Comparison of ENCODE assay signal across 34 cellular contexts in the genomic region with DNA sequence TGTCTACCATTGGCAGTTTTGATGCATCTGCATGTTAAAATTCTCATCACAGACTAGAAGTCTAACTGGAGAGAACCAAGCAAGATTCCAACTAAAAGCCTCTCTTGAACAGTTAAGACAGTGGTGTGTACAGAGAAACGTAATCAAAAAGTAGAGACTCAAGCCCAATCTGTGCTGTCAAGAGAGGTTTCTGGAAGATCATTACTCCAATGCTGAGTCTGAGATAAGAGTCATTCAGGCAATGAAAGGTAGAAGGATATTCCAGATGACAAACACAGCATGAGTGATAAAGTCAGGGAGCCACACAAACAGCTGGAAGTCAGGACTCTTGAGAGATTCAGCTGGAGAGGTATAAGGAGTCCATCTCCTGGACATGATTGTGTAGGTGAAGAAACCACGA. TPM values are rescaled to one million over a fixed set of nuclear protein-coding genes. Genes with fewer than 3 reads are reported as not detected.
"Had no signal": no experiment of that assay in that cellular context is flagged by ENCODE, and none has a peak within 500 bp of the region (broad histone marks: within the 10 kb centered on the region; RNA-seq: fewer than 3 reads in every experiment).

No MANE protein-coding gene starts in this region.

- H3K27me3 ChIP-seq: adrenal gland, ascending aorta, body of pancreas, brain microvascular endothelial cell, breast epithelium, cardiac muscle cell had no signal

- H3K36me3 ChIP-seq: adrenal gland, ascending aorta, brain microvascular endothelial cell, breast epithelium, cardiac muscle cell had no signal

- DNase-seq: activated effector memory CD4-positive, alpha-beta T cell treated with anti-CD3 and anti-CD28 coated beads, Interleukin-2, amount 50 U/mL, for 16 hours; activated effector memory CD4-positive, alpha-beta T cell treated with Interleukin-2 at 50 U/mL for 16 hours; activated gamma-delta T cell; activated gamma-delta T cell treated with Interleukin-2 at 50 U/mL for 16 hours; activated naive CD4-positive, alpha-beta T cell; activated naive CD4-positive, alpha-beta T cell treated with anti-CD3 and anti-CD28 coated beads for 36 hours; activated naive CD4-positive, alpha-beta T cell treated with anti-CD3 and anti-CD28 coated beads, Interleukin-2, amount 10 ng/mL, durations not matched to agents 7 days and 5 days; activated naive CD4-positive, alpha-beta T cell treated with anti-CD3 and anti-CD28 coated beads, Interleukin-2, amount 50 U/mL, for 16 hours; activated naive CD4-positive, alpha-beta T cell treated with Interleukin-2 at 50 U/mL for 16 hours; activated naive CD8-positive, alpha-beta T cell treated with anti-CD3 and anti-CD28 coated beads for 36 hours; activated naive CD8-positive, alpha-beta T cell treated with anti-CD3 and anti-CD28 coated beads, Interleukin-2, amount 10 ng/mL, durations not matched to agents 7 days and 5 days; activated naive CD8-positive, alpha-beta T cell treated with anti-CD3 and anti-CD28 coated beads, Interleukin-2, amount 50 U/mL, for 24 hours; activated T-cell treated with anti-CD3 and anti-CD28 coated beads, Interleukin-2, amount 50 U/mL, for 24 hours; activated T-cell treated with anti-CD3 and anti-CD28 coated beads, Interleukin-2, amount 50 U/mL, for 4 hours; activated T-cell treated with anti-CD3 and anti-CD28 coated beads, Interleukin-2, amount 50 U/mL, for 48 hours; activated T-cell treated with anti-CD3 and anti-CD28 coated beads, Interleukin-2, amount 50 U/mL, for 72 hours; adrenal gland; amniotic stem cell; amygdala; anterior cingulate cortex; aorta; body of pancreas; brain microvascular endothelial cell; caudate nucleus; central memory CD4-positive, alpha-beta T cell; cerebellar nuclear complex had no signal

- ATAC-seq: activated naive CD4-positive, alpha-beta T cell treated with anti-CD3 and anti-CD28 coated beads, Interleukin-2, amount 50 U/mL, for 72 hours; activated naive CD8-positive, alpha-beta T cell treated with anti-CD3 and anti-CD28 coated beads, Interleukin-2, amount 50 U/mL, for 24 hours; activated T-cell treated with anti-CD3 and anti-CD28 coated beads, Interleukin-2, amount 50 U/mL, for 4 hours; activated T-cell treated with anti-CD3 and anti-CD28 coated beads, Interleukin-2, amount 50 U/mL, for 72 hours; activated T-helper 17 cell treated with anti-CD3 and anti-CD28 coated beads, Interleukin-2, amount 50 U/mL, for 72 hours; body of pancreas had no signal

- H3K4me3 ChIP-seq: adrenal gland, ascending aorta, body of pancreas, breast epithelium, cardiac muscle cell had no signal

- H3K27ac ChIP-seq: adrenal gland, ascending aorta, body of pancreas, brain microvascular endothelial cell, breast epithelium, cardiac muscle cell had no signal

- FAIRE-seq: astrocyte, bronchial epithelial cell had no signal

- H3K4me1 ChIP-seq: adrenal gland, ascending aorta, body of pancreas, breast epithelium had no signal

- H3K9me3 ChIP-seq: adrenal gland, ascending aorta, body of pancreas, breast epithelium had no signal

RNA-seq across cellular contexts. Expression of gene IQUB, which starts 48.7 kb away (rescaled TPM):
- total RNA-seq: activated naive CD8-positive, alpha-beta T cell treated with anti-CD3 and anti-CD28 coated beads, Interleukin-2, amount 10 ng/mL, durations not matched to agents 7 days and 5 days; activated T-helper 1 cell treated with anti-CD3 and anti-CD28 coated beads, Interleukin-12 subunit alpha, Interleukin-12 subunit beta, Interleukin-2, Interleukin-4 antibody, amounts not matched to agents 30 ng/mL and 10 ng/mL and 1 ng/mL, durations not matched to agents 14 hours and 24 hours and 36 hours; ascending aorta; bronchial epithelial cell had no signal
